Comparison of ENCODE assay signal across 8 cellular contexts in genomic region chr17:64128787-64129514, GRCh38. TPM values are rescaled to one million over a fixed set of nuclear protein-coding genes. Genes with fewer than 3 reads are reported as not detected.
DNase-seq lines count a peak whose midpoint lies in the region; ATAC-seq and TF ChIP-seq lines count a peak whose summit lies in the region.

No MANE protein-coding gene starts in this region.

- intact Hi-C loops in PC-9 (cut with micrococcal nuclease; ENCODE audit: unreplicated experiment), result no loop called here

- no peaks in the 10 kb centered on the region for H3K9me2 ChIP-seq in PC-9 (ENCODE audit: insufficient read depth)

- peak overlapping the region; percentile 74 for H2AFZ ChIP-seq in PC-9

- BruUV-seq in PC-9 (replicated peaks; lab: Mats Ljungman, UMichigan), result TSS peak; percentile 57

- ATAC-seq in activated CD8-positive, alpha-beta memory T cell treated with anti-CD3 and anti-CD28 coated beads, Interleukin-2, amount 10 ng/mL, durations not matched to agents 7 days and 5 days, result no peak

- 13 to 20% methylated on average over 11 to 12 of the region's 15 CpGs for WGBS in mesodermal cell (ENCODE audit: insufficient coverage in 2 of 2), 2 experiments

- peak overlapping the region; percentile 92 for H3K4me2 ChIP-seq in PC-9

- H3K36me3 ChIP-seq in PC-9 (ENCODE audit: low read depth) (peaks cover 9% of the 10 kb centered on the region; the same call in 1 of the 2 replicates), mesodermal cell (ENCODE audit: control insufficient read depth, insufficient read depth, low read length) (no peaks in the 10 kb centered on the region)

- H3K27ac ChIP-seq in PC-9, result peak overlapping the region; percentile 72
- H3K27ac ChIP-seq in cingulate gyrus (ENCODE audit: low read depth, low read length), result peak overlapping the region; percentile 47
- H3K27ac ChIP-seq in mesodermal cell (ENCODE audit: low read depth, low read length, severe bottlenecking), result peak overlapping the region; percentile 67

- peak overlapping the region; percentile 99 for H3K4me3 ChIP-seq in PC-9
- H3K4me3 ChIP-seq in mesodermal cell (ENCODE audit: extremely low read depth, insufficient read depth, low read length, poor library complexity, severe bottlenecking), result peak overlapping the region; percentile 67

- H3K9me3 Mint-ChIP-seq in activated CD8-positive, alpha-beta memory T cell treated with anti-CD3 and anti-CD28 coated beads, Interleukin-2, amount 10 ng/mL, durations not matched to agents 7 days and 5 days (ENCODE audit: low read depth), result no peaks in the 10 kb centered on the region

- peaks cover 11% of the 10 kb centered on the region; the same call in 1 of the 2 replicates for H3F3A ChIP-seq in PC-9 (ENCODE audit: insufficient read depth, low read depth)

- no peak for DNase-seq in activated CD8-positive, alpha-beta memory T cell treated with anti-CD3 and anti-CD28 coated beads, Interleukin-2, amount 10 ng/mL, durations not matched to agents 7 days and 5 days
- no peak for DNase-seq in activated CD8-positive, alpha-beta memory T cell treated with anti-CD3 and anti-CD28 coated beads, Interleukin-2, amount 50 U/mL, for 48 hours
- DNase-seq in PC-9 (peak in 1 of 2 experiments; percentile 34), COR-L47 (lab: John Stamatoyannopoulos, UW) (no peak), SHP77 treated with DMSO at 0.1 percent for 48 hours (lab: John Stamatoyannopoulos, UW) (no peak)
- DNase-seq in stimulated activated CD8-positive, alpha-beta memory T cell treated with anti-CD3 and anti-CD28 coated beads, Interleukin-4, amount 100 ng/mL, for 48 hours, result no peak

- peaks cover 9% of the 10 kb centered on the region; the same call in 1 of the 2 replicates for H4K20me1 ChIP-seq in PC-9 (ENCODE audit: insufficient read depth)

- H3K4me1 ChIP-seq in PC-9 (replicated peaks; ENCODE audit: insufficient read depth), result peaks cover 29% of the 10 kb centered on the region
- no peaks in the 10 kb centered on the region for H3K4me1 ChIP-seq in mesodermal cell (ENCODE audit: control insufficient read depth, insufficient read depth, low read length, poor library complexity, severe bottlenecking)

- CTCF ChIA-PET in activated CD8-positive, alpha-beta memory T cell treated with anti-CD3 and anti-CD28 coated beads, Interleukin-2, amount 10 ng/mL, durations not matched to agents 7 days and 5 days (lab: Charles Lee), result interaction anchor here (0.6 to 15.3 kb wide), 13 partner anchors 50 to 290 kb away, joined by 3 to 488 read pairs (median 8); partner anchors contain the start of genes CSHL1 and GH1
- CTCF ChIA-PET in PC-9 (lab: Charles Lee), result interaction anchor here (0.5 to 0.8 kb wide), 2 partner anchors 25 to 210 kb away, joined by 3 read pairs; no protein-coding TSS in a partner anchor

- peaks cover 56% of the 10 kb centered on the region for H3K79me2 ChIP-seq in PC-9 (ENCODE audit: low read depth)

- H3K9me3 ChIP-seq in PC-9 (ENCODE audit: insufficient read depth, low read depth) (no peaks in the 10 kb centered on the region), mesodermal cell (ENCODE audit: control insufficient read depth, low read length) (no peaks in the 10 kb centered on the region)

- H3K4me1 Mint-ChIP-seq in activated CD8-positive, alpha-beta memory T cell treated with anti-CD3 and anti-CD28 coated beads, Interleukin-2, amount 10 ng/mL, durations not matched to agents 7 days and 5 days, result peaks cover 43% of the 10 kb centered on the region

- POLR2A ChIA-PET in PC-9 (lab: Charles Lee; ENCODE audit: unreplicated experiment), result interaction anchor here (0.6 to 0.7 kb wide), 3 partner anchors 15 to 270 kb away, joined by 3 to 6 read pairs (median 3); no protein-coding TSS in a partner anchor

- no peaks in the 10 kb centered on the region for H3K27me3 ChIP-seq in PC-9 (ENCODE audit: insufficient read depth, low read depth)

- H3K36me3 Mint-ChIP-seq in activated CD8-positive, alpha-beta memory T cell treated with anti-CD3 and anti-CD28 coated beads, Interleukin-2, amount 10 ng/mL, durations not matched to agents 7 days and 5 days, result peaks cover 10% of the 10 kb centered on the region

- peak overlapping the region; percentile 75 for H3K27ac Mint-ChIP-seq in activated CD8-positive, alpha-beta memory T cell treated with anti-CD3 and anti-CD28 coated beads, Interleukin-2, amount 10 ng/mL, durations not matched to agents 7 days and 5 days

- H3K4me3 Mint-ChIP-seq in activated CD8-positive, alpha-beta memory T cell treated with anti-CD3 and anti-CD28 coated beads, Interleukin-2, amount 10 ng/mL, durations not matched to agents 7 days and 5 days, result peak overlapping the region; percentile 82

- no peak for TF ChIP-seq CTCF in PC-9 (conservative IDR thresholded peaks at IDR 0.05)

- H3K27me3 Mint-ChIP-seq in activated CD8-positive, alpha-beta memory T cell treated with anti-CD3 and anti-CD28 coated beads, Interleukin-2, amount 10 ng/mL, durations not matched to agents 7 days and 5 days, result no peaks in the 10 kb centered on the region

RNA-seq across cellular contexts. Expression of gene ERN1, which starts 1.0 kb away (rescaled TPM):
- total RNA-seq in activated CD8-positive, alpha-beta memory T cell treated with anti-CD3 and anti-CD28 coated beads, Interleukin-2, amount 10 ng/mL, durations not matched to agents 7 days and 5 days, result 10 to 100 TPM; 21.7 to 22.9 TPM
- total RNA-seq in PC-9 (2021), result 9.2 and 11.7 TPM in 2 replicates
- polyA plus RNA-seq in mesodermal cell (2013, experiment 1 of 2), result 4.1 TPM
- 4.7 TPM for polyA plus RNA-seq in mesodermal cell (2013, experiment 2 of 2)
